ENCODE assay signal across 20 cellular contexts in the genomic region with DNA sequence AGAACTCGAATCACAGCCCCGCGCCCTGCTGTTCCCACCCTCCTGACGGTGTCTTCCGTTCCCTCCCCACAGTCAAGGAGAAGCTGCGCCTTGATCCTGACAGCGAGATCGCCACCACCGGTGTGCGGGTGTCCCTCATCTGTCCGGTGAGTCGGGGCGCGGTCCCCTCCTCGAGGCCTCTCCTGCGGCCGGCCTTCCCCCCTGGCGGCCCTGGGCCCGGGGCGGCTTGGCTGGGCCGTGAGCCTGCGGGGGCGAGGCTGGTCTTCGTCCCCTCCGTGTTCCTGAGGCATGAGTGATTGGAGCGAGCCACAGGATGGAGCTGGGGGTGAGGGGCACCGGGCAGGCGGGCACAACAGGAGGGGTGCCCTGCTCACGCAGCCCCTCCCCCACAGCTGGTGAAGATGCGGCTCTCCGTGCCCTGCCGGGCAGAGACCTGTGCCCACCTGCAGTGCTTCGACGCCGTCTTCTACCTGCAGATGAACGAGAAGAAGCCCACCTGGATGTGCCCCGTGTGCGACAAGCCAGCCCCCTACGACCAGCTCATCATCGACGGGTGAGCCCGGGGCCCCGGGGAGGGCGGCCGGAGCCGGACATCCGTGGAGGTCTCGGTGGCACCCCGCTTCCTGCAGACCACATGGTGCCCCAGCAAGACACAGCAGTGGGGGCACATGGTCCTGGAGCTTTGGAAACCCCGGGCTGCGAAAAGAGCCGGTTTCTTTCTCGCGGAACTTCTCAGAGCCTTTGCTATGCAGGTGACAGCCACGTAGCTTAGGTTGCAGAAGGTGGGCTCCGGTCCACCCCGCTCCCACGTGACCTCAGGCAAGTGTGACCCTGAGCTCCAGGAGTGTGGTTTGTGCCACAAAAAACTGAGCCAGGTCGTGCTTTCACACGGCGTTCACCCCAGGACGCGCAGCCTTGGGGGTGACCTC. TPM values are rescaled to one million over a fixed set of nuclear protein-coding genes. Genes with fewer than 3 reads are reported as not detected.
DNase-seq lines count a peak whose midpoint lies in the region; ATAC-seq and TF ChIP-seq lines count a peak whose summit lies in the region.
"Had no signal": no experiment of that assay in that cellular context is flagged by ENCODE, and none has a peak within 500 bp of the region (broad histone marks: within the 10 kb centered on the region; RNA-seq: fewer than 3 reads in every experiment).

No MANE protein-coding gene starts in this region.

- no peak for TF ChIP-seq CTCF in HEK293 (tag by site-specific recombination; IDR thresholded peaks at IDR 0.05)

- H3K27ac ChIP-seq in HEK293 (ENCODE audit: extremely low read depth, low read depth, low read length): no peak overlapping the region
- H3K27ac ChIP-seq in angular gyrus (ENCODE audit: low read depth, low read length): peak overlapping the region; percentile 97
- H3K27ac ChIP-seq in temporal lobe (ENCODE audit: low read depth, low read length): peak overlapping the region; percentile 95
- H3K27ac ChIP-seq: SJCRH30 had no signal

- POLR2A ChIA-PET in HEK293 (lab: Yijun Ruan, JAX): no interaction called here

- no peak overlapping the region for H3K4me3 ChIP-seq in HEK293 (ENCODE audit: low read depth, low read length)
- H3K4me3 ChIP-seq: MG63, SJCRH30 had no signal

- H3K9me3 ChIP-seq in HEK293 (ENCODE audit: control insufficient read depth, insufficient read depth, low read depth, low read length): no peaks in the 10 kb centered on the region
- H3K9me3 ChIP-seq: MG63, SJCRH30 had no signal

- peaks cover 12 to 74% of the 10 kb centered on the region in 2 experiments; a peak in 2 of 3 replicates for H3K36me3 ChIP-seq in HEK293 (ENCODE audit: control insufficient read depth in 2 of 2, insufficient read depth in 1 of 2, low read length in 2 of 2)

- no peak for DNase-seq in erythroblast (lab: John Stamatoyannopoulos, UW)
- DNase-seq in central memory CD4-positive, alpha-beta T cell: no peak
- DNase-seq in stimulated activated CD4-positive, alpha-beta T cell treated with anti-CD3 and anti-CD28 coated beads, Interleukin-4, amount 100 ng/mL, for 4 hours: no peak
- DNase-seq: Calu3, DMS79 treated with DMSO at 0.1 percent for 48 hours, GF-D8, KBM-7, MG63, NCI-H1105 treated with DMSO at 0.1 percent for 48 hours, NCI-H146, NCI-H1930, NCI-H2107, NCI-H446, NCI-H524 treated with DMSO at 0.1 percent for 48 hours, NCI-H774, SJCRH30 had no signal

- H3K4me1 ChIP-seq in HEK293 (ENCODE audit: control insufficient read depth, insufficient read depth, low read length): no peaks in the 10 kb centered on the region
- H3K4me1 ChIP-seq: SJCRH30 had no signal

- no peak for ATAC-seq in GM21367 (IDR thresholded peaks at IDR 0.05; ENCODE audit: unreplicated experiment)

- TF ChIP-seq POLR2A in erythroblast (IDR thresholded peaks at IDR 0.05; ENCODE audit: low read length): peak; percentile 2

- CTCF ChIA-PET in HEK293 (lab: Yijun Ruan, JAX): interaction anchor here (0.6 to 0.7 kb wide), 3 partner anchors 107 to 368 kb away, joined by 3 to 4 read pairs (median 3); no protein-coding TSS in a partner anchor

TF ChIP-seq in HEK293, 187 proteins besides CTCF, POLR2A, EP300 and RAD21:
- TF ChIP-seq, protein P1, sequence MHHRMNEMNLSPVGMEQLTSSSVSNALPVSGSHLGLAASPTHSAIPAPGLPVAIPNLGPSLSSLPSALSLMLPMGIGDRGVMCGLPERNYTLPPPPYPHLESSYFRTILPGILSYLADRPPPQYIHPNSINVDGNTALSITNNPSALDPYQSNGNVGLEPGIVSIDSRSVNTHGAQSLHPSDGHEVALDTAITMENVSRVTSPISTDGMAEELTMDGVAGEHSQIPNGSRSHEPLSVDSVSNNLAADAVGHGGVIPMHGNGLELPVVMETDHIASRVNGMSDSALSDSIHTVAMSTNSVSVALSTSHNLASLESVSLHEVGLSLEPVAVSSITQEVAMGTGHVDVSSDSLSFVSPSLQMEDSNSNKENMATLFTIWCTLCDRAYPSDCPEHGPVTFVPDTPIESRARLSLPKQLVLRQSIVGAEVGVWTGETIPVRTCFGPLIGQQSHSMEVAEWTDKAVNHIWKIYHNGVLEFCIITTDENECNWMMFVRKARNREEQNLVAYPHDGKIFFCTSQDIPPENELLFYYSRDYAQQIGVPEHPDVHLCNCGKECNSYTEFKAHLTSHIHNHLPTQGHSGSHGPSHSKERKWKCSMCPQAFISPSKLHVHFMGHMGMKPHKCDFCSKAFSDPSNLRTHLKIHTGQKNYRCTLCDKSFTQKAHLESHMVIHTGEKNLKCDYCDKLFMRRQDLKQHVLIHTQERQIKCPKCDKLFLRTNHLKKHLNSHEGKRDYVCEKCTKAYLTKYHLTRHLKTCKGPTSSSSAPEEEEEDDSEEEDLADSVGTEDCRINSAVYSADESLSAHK (tag by site-specific recombination; IDR thresholded peaks at IDR 0.05): no peak
- peak; percentile 97 for TF ChIP-seq ZNF239 (tag by site-specific recombination; IDR thresholded peaks at IDR 0.05)
- TF ChIP-seq ZNF19 (tag by site-specific recombination; IDR thresholded peaks at IDR 0.05; ENCODE audit: low read depth): no peak
- TF ChIP-seq GLIS1 (tag by site-specific recombination; IDR thresholded peaks at IDR 0.05): no peak
- TF ChIP-seq, protein P2, sequence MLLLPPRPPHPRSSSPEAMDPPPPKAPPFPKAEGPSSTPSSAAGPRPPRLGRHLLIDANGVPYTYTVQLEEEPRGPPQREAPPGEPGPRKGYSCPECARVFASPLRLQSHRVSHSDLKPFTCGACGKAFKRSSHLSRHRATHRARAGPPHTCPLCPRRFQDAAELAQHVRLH (tag by site-specific recombination; IDR thresholded peaks at IDR 0.05): no peak

RNA-seq across cellular contexts. Expression of a gene that starts 25.8 kb away (rescaled TPM):
- total RNA-seq in temporal lobe: 12.8 TPM

RNA-seq across cellular contexts. Expression of a gene that starts 33.4 kb away (rescaled TPM):
- 2.7 TPM for total RNA-seq in temporal lobe

RNA-seq across cellular contexts. Expression of a gene that starts 48.0 kb away (rescaled TPM):
- 1,871 TPM for total RNA-seq in temporal lobe
